13 cellular contexts compared by ENCODE assay signal in the genomic region with DNA sequence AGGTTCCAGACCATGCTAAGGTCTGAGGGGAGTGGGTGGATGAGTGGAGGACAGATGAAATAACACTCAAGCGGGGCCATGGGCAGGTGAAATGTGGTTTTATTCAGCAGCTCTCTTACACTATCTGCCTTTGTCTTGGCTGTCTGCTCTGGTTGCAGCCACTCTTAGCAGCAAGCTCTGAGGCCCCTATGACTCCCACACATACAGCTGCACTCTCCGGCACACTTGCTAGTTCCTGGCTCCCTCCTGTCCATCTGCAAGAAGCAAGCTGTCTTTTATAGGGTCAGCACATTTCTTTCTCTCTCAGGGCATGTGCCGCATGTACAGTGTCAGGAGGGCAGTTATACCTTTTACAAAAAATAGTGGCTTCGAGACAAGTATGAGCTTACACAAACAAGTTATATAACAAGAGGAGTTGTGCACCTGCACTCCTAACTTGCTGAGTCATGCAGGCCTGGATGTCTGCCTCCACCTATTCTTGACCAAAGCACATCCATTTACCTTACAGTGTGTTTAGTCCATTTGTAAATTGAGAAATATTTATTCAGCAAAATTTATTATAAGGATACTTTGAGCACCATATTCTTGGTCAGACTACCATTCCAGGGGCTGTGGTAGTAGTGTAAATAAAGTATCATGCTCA.
"Had no signal": no experiment of that assay in that cellular context is flagged by ENCODE, and none has a peak within 500 bp of the region (broad histone marks: within the 10 kb centered on the region; RNA-seq: fewer than 3 reads in every experiment).

No MANE protein-coding gene starts in this region.

- H3K36me3 Mint-ChIP-seq: activated naive CD4-positive, alpha-beta T cell treated with anti-CD3 and anti-CD28 coated beads, Interleukin-2, amount 50 U/mL, for 24 hours; brain had no signal

- H3K4me3 Mint-ChIP-seq: activated naive CD4-positive, alpha-beta T cell treated with anti-CD3 and anti-CD28 coated beads, Interleukin-2, amount 50 U/mL, for 24 hours; brain; central memory CD8-positive, alpha-beta T cell; neural crest cell; stimulated activated naive CD8-positive, alpha-beta T cell treated with anti-CD3 and anti-CD28 coated beads, Interleukin-15, amount 100 ng/mL, for 72 hours had no signal

- H3K27me3 ChIP-seq: testis, upper lobe of right lung had no signal

- ATAC-seq: stimulated activated naive CD8-positive, alpha-beta T cell treated with anti-CD3 and anti-CD28 coated beads, Interleukin-15, amount 100 ng/mL, for 72 hours; upper lobe of right lung had no signal

- H3K27me3 Mint-ChIP-seq: activated naive CD4-positive, alpha-beta T cell treated with anti-CD3 and anti-CD28 coated beads, Interleukin-2, amount 50 U/mL, for 24 hours; central memory CD8-positive, alpha-beta T cell; stimulated activated naive CD8-positive, alpha-beta T cell treated with anti-CD3 and anti-CD28 coated beads, Interleukin-15, amount 100 ng/mL, for 72 hours had no signal

- H3K36me3 ChIP-seq: upper lobe of right lung had no signal

- H3K4me1 ChIP-seq: testis, upper lobe of right lung had no signal

- H3K27ac Mint-ChIP-seq: activated naive CD4-positive, alpha-beta T cell treated with anti-CD3 and anti-CD28 coated beads, Interleukin-2, amount 50 U/mL, for 24 hours; brain; stimulated activated naive CD8-positive, alpha-beta T cell treated with anti-CD3 and anti-CD28 coated beads, Interleukin-15, amount 100 ng/mL, for 72 hours had no signal

- DNase-seq: amniotic stem cell; cortex of kidney; effector CD8-positive, alpha-beta T cell; kidney; stimulated activated CD4-positive, alpha-beta T cell treated with anti-CD3 and anti-CD28 coated beads, Interleukin-15, amount 100 ng/mL, for 24 hours; stimulated activated CD4-positive, alpha-beta T cell treated with anti-CD3 and anti-CD28 coated beads, Interleukin-4, amount 100 ng/mL, for 24 hours; stimulated activated naive CD8-positive, alpha-beta T cell treated with anti-CD3 and anti-CD28 coated beads, Interleukin-15, amount 100 ng/mL, for 72 hours; testis; upper lobe of right lung had no signal

- H3K27ac ChIP-seq: testis, upper lobe of right lung had no signal

- H3K4me3 ChIP-seq: testis, upper lobe of right lung had no signal

- H3K4me1 Mint-ChIP-seq: activated naive CD4-positive, alpha-beta T cell treated with anti-CD3 and anti-CD28 coated beads, Interleukin-2, amount 50 U/mL, for 24 hours; central memory CD8-positive, alpha-beta T cell; neural crest cell; stimulated activated naive CD8-positive, alpha-beta T cell treated with anti-CD3 and anti-CD28 coated beads, Interleukin-15, amount 100 ng/mL, for 72 hours had no signal

- H3K9me3 Mint-ChIP-seq: activated naive CD4-positive, alpha-beta T cell treated with anti-CD3 and anti-CD28 coated beads, Interleukin-2, amount 50 U/mL, for 24 hours; central memory CD8-positive, alpha-beta T cell had no signal
